Comparison of ENCODE assay signal across 8 cellular contexts in the genomic region with DNA sequence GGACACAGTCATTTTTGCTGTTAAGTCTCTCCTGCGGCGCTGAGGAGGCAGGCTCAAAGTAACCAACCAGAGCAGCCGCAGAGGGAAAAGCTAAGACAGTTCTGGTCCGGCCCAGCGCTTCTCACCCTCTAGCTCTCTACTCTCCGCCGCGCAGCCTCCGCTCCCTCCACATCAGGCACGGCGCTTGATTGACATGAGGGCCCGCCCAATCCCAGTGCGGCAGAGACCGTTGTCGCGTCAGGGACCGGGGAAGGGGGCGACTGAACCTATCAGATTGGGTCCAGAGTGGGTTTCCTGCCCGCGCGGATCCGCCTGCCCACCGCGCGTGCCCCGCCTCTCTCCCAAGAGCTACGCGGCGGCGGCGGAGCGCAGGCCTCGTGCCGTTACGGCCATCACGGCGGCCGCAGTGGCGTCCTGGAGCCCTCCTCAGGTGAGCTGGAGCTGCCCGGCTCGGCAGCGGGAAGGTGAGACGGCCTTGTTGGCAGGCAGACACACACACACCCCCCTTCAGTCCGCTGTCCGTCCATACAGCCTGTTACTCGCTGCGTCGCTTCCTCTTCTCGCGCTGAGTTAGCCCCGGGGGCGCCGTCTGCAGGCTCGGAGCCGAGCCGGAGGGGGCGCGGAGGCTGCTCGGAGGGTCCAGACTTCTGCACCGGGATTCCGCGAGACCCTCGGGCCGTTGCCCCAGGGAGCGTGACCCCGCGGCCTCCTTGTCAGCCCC. TPM values are rescaled to one million over a fixed set of nuclear protein-coding genes. Genes with fewer than 3 reads are reported as not detected.
DNase-seq lines count a peak whose midpoint lies in the region; ATAC-seq and TF ChIP-seq lines count a peak whose summit lies in the region.

A gene (plus strand): TSS at position 319 of the 721 bp plus-strand sequence. CDS start 65,794 bp downstream, outside the sequence.

- peak; percentile 3 for TF ChIP-seq CTCF in AG09309 (IDR thresholded peaks at IDR 0.05; ENCODE audit: control insufficient read depth, insufficient read depth, low read depth, low read length, missing control alignments)
- no peak for TF ChIP-seq CTCF in WTC11 (IDR thresholded peaks at IDR 0.05)
- TF ChIP-seq CTCF in cardiac fibroblast (IDR thresholded peaks at IDR 0.05; ENCODE audit: low read depth, low read length) = peak; percentile 13

- H3K4me3 ChIP-seq in AG09309 (ENCODE audit: control insufficient read depth, low read depth, low read length) (peak within 1 kb of the TSS; percentile 99), cardiac fibroblast (replicated peaks in 1 of 2; ENCODE audit: low read depth in 2 of 2, low read length in 2 of 2) (peak within 1 kb of the TSS; percentile 70 to 81)

- peak within 1 kb of the TSS; percentile 97 for H3K27ac Mint-ChIP-seq in WTC11

- CTCF ChIA-PET in WTC11 (lab: Charles Lee) = interaction anchor here (1.0 to 4.2 kb wide), 7 partner anchors 11 to 470 kb away, joined by 3 to 29 read pairs (median 3); a partner anchor contains a TSS

- DNase-seq in AG09309 (ENCODE audit: low read depth) (peak; percentile 92), NCI-H226 (peak; percentile 100), WTC11 (ENCODE audit: low spot score) (peak; percentile 97), cardiac fibroblast (ENCODE audit: low read depth in 2 of 2) (peak; percentile 98 to 99), iPS-NIHi7 (ENCODE audit: extremely low spot score) (peak; percentile 98), smooth muscle cell of the brain vasculature (ENCODE audit: low read depth, low spot score) (peak; percentile 96)

- no peaks in the 10 kb centered on the region for H3K9me3 Mint-ChIP-seq in WTC11

- H3K27me3 Mint-ChIP-seq in WTC11 (ENCODE audit: low read depth) = no peaks in the 10 kb centered on the region

- peaks cover 46% of the 10 kb centered on the region for H3K4me1 Mint-ChIP-seq in WTC11

- POLR2A ChIA-PET in WTC11 (lab: Charles Lee) = interaction anchor here (0.7 to 2.8 kb wide), 10 partner anchors 10 to 666 kb away, joined by 3 to 19 read pairs (median 4); a partner anchor contains a TSS

- peak; percentile 96 for ATAC-seq in GM18909 (IDR thresholded peaks at IDR 0.05; ENCODE audit: poor library complexity, unreplicated experiment)
- peak; percentile 97 for ATAC-seq in HG03175 (IDR thresholded peaks at IDR 0.05; ENCODE audit: unreplicated experiment)
- ATAC-seq in WTC11 = peak; percentile 96

- H3K4me3 Mint-ChIP-seq in WTC11 = peak within 1 kb of the TSS; percentile 94

- H3K36me3 Mint-ChIP-seq in WTC11 = peaks cover 2% of the 10 kb centered on the region; the same call in 1 of the 2 replicates

TF ChIP-seq in WTC11, 78 proteins besides CTCF, POLR2A, EP300 and RAD21 (continues in another document):
- TF ChIP-seq RELA (CRISPR knock-in tag; IDR thresholded peaks at IDR 0.05; ENCODE audit: borderline replicate concordance) (peak; percentile 85; the same call in 1 of the 2 replicates), ZNF317 (CRISPR knock-in tag; IDR thresholded peaks at IDR 0.05; ENCODE audit: borderline replicate concordance, low read depth) (no peak), PRRX2 (CRISPR knock-in tag; IDR thresholded peaks at IDR 0.05) (no peak), MXD4 (CRISPR knock-in tag; IDR thresholded peaks at IDR 0.05; ENCODE audit: borderline replicate concordance) (no peak), NR2C2 (CRISPR knock-in tag; IDR thresholded peaks at IDR 0.05) (no peak), SOX15 (CRISPR knock-in tag; IDR thresholded peaks at IDR 0.05) (no peak), TP53 (CRISPR knock-in tag; IDR thresholded peaks at IDR 0.05) (0 out of 2 replicates have a peak, but pooled peaks have one; percentile 52), ZBTB21 (CRISPR knock-in tag; IDR thresholded peaks at IDR 0.05; ENCODE audit: borderline replicate concordance) (0 out of 2 replicates have a peak, but pooled peaks have one; percentile 65)
- TF ChIP-seq, protein P1, sequence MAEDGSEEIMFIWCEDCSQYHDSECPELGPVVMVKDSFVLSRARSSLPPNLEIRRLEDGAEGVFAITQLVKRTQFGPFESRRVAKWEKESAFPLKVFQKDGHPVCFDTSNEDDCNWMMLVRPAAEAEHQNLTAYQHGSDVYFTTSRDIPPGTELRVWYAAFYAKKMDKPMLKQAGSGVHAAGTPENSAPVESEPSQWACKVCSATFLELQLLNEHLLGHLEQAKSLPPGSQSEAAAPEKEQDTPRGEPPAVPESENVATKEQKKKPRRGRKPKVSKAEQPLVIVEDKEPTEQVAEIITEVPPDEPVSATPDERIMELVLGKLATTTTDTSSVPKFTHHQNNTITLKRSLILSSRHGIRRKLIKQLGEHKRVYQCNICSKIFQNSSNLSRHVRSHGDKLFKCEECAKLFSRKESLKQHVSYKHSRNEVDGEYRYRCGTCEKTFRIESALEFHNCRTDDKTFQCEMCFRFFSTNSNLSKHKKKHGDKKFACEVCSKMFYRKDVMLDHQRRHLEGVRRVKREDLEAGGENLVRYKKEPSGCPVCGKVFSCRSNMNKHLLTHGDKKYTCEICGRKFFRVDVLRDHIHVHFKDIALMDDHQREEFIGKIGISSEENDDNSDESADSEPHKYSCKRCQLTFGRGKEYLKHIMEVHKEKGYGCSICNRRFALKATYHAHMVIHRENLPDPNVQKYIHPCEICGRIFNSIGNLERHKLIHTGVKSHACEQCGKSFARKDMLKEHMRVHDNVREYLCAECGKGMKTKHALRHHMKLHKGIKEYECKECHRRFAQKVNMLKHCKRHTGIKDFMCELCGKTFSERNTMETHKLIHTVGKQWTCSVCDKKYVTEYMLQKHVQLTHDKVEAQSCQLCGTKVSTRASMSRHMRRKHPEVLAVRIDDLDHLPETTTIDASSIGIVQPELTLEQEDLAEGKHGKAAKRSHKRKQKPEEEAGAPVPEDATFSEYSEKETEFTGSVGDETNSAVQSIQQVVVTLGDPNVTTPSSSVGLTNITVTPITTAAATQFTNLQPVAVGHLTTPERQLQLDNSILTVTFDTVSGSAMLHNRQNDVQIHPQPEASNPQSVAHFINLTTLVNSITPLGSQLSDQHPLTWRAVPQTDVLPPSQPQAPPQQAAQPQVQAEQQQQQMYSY (CRISPR knock-in tag; IDR thresholded peaks at IDR 0.05) = 0 out of 2 replicates have a peak, but pooled peaks have one; percentile 23
- TF ChIP-seq, protein P2, sequence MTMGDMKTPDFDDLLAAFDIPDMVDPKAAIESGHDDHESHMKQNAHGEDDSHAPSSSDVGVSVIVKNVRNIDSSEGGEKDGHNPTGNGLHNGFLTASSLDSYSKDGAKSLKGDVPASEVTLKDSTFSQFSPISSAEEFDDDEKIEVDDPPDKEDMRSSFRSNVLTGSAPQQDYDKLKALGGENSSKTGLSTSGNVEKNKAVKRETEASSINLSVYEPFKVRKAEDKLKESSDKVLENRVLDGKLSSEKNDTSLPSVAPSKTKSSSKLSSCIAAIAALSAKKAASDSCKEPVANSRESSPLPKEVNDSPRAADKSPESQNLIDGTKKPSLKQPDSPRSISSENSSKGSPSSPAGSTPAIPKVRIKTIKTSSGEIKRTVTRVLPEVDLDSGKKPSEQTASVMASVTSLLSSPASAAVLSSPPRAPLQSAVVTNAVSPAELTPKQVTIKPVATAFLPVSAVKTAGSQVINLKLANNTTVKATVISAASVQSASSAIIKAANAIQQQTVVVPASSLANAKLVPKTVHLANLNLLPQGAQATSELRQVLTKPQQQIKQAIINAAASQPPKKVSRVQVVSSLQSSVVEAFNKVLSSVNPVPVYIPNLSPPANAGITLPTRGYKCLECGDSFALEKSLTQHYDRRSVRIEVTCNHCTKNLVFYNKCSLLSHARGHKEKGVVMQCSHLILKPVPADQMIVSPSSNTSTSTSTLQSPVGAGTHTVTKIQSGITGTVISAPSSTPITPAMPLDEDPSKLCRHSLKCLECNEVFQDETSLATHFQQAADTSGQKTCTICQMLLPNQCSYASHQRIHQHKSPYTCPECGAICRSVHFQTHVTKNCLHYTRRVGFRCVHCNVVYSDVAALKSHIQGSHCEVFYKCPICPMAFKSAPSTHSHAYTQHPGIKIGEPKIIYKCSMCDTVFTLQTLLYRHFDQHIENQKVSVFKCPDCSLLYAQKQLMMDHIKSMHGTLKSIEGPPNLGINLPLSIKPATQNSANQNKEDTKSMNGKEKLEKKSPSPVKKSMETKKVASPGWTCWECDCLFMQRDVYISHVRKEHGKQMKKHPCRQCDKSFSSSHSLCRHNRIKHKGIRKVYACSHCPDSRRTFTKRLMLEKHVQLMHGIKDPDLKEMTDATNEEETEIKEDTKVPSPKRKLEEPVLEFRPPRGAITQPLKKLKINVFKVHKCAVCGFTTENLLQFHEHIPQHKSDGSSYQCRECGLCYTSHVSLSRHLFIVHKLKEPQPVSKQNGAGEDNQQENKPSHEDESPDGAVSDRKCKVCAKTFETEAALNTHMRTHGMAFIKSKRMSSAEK (CRISPR knock-in tag; IDR thresholded peaks at IDR 0.05; ENCODE audit: borderline replicate concordance) = no peak
- TF ChIP-seq, protein P3, sequence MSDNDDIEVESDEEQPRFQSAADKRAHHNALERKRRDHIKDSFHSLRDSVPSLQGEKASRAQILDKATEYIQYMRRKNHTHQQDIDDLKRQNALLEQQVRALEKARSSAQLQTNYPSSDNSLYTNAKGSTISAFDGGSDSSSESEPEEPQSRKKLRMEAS (CRISPR knock-in tag; IDR thresholded peaks at IDR 0.05) = peak; percentile 98
- TF ChIP-seq, protein P4, sequence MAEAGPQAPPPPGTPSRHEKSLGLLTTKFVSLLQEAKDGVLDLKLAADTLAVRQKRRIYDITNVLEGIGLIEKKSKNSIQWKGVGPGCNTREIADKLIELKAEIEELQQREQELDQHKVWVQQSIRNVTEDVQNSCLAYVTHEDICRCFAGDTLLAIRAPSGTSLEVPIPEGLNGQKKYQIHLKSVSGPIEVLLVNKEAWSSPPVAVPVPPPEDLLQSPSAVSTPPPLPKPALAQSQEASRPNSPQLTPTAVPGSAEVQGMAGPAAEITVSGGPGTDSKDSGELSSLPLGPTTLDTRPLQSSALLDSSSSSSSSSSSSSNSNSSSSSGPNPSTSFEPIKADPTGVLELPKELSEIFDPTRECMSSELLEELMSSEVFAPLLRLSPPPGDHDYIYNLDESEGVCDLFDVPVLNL (CRISPR knock-in tag; IDR thresholded peaks at IDR 0.05; ENCODE audit: borderline replicate concordance, low read depth) = no peak
- TF ChIP-seq, protein P5, sequence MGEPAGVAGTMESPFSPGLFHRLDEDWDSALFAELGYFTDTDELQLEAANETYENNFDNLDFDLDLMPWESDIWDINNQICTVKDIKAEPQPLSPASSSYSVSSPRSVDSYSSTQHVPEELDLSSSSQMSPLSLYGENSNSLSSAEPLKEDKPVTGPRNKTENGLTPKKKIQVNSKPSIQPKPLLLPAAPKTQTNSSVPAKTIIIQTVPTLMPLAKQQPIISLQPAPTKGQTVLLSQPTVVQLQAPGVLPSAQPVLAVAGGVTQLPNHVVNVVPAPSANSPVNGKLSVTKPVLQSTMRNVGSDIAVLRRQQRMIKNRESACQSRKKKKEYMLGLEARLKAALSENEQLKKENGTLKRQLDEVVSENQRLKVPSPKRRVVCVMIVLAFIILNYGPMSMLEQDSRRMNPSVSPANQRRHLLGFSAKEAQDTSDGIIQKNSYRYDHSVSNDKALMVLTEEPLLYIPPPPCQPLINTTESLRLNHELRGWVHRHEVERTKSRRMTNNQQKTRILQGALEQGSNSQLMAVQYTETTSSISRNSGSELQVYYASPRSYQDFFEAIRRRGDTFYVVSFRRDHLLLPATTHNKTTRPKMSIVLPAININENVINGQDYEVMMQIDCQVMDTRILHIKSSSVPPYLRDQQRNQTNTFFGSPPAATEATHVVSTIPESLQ (CRISPR knock-in tag; IDR thresholded peaks at IDR 0.05) = no peak

RNA-seq across cellular contexts. Expression of the gene that starts here (rescaled TPM):
- total RNA-seq in WTC11 (2021) = 24.4 to 31.6 TPM (median 28.9 TPM) in 3 replicates

Comparison
In these comparisons a context has a peak if more than half of its experiments do, and no peak if none do; other contexts are left out.
1. Peak in every context shown above with its lines: DNase-seq, ATAC-seq and H3K4me3 ChIP-seq.